ENCODE assay signal across 1 cellular context in the genomic region with DNA sequence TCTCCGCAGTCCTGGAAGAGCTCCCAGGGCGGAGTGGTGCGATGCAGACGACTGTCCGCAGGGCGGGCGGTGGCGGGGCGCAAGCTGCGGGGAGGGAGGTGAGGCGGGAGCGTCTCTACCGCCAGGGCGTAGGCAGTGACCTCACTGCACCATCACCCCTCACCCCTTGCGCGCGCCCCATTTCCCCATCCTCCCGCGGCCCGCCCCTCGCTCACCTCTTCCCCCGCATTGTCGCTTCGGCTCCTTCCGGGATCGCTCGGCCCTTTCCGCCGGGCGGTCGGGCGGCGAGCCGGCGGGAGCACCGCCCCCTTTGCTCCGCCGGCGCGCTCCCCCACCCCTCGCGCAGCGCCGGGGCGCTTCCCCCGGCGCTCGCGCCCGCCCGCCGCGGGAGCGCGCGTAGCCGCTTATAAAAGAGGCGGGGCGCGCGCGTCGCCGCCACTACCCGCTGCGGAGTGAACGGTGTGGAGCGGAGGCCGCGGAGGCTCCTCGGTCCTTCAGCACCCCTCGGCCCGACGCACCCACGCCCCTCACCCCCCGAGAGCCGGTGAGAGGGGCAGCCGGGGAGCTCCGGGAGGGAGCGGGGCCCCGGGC.
TF ChIP-seq lines count a peak whose summit lies in the region.

A gene (plus strand): TSS at position 435 of the 591 bp plus-strand sequence. CDS start 14,154 bp downstream, outside the sequence.

TF ChIP-seq in neural cell, 6 proteins besides CTCF, POLR2A, EP300 and RAD21 (continued from another document):
- TF ChIP-seq, protein P1, sequence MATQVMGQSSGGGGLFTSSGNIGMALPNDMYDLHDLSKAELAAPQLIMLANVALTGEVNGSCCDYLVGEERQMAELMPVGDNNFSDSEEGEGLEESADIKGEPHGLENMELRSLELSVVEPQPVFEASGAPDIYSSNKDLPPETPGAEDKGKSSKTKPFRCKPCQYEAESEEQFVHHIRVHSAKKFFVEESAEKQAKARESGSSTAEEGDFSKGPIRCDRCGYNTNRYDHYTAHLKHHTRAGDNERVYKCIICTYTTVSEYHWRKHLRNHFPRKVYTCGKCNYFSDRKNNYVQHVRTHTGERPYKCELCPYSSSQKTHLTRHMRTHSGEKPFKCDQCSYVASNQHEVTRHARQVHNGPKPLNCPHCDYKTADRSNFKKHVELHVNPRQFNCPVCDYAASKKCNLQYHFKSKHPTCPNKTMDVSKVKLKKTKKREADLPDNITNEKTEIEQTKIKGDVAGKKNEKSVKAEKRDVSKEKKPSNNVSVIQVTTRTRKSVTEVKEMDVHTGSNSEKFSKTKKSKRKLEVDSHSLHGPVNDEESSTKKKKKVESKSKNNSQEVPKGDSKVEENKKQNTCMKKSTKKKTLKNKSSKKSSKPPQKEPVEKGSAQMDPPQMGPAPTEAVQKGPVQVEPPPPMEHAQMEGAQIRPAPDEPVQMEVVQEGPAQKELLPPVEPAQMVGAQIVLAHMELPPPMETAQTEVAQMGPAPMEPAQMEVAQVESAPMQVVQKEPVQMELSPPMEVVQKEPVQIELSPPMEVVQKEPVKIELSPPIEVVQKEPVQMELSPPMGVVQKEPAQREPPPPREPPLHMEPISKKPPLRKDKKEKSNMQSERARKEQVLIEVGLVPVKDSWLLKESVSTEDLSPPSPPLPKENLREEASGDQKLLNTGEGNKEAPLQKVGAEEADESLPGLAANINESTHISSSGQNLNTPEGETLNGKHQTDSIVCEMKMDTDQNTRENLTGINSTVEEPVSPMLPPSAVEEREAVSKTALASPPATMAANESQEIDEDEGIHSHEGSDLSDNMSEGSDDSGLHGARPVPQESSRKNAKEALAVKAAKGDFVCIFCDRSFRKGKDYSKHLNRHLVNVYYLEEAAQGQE (IDR thresholded peaks at IDR 0.05; ENCODE audit: borderline replicate concordance): peak; percentile 90
- TF ChIP-seq MXI1 (conservative IDR thresholded peaks at IDR 0.05; ENCODE audit: poor library complexity, severe bottlenecking) (peak; percentile 74), POLR2AphosphoS5 (IDR thresholded peaks at IDR 0.05) (peak; percentile 93), SMC3 (conservative IDR thresholded peaks at IDR 0.05; ENCODE audit: poor library complexity) (no peak)
